8 cellular contexts compared by ENCODE assay signal in genomic region chr20:45933231-45934045, GRCh38. TPM values are rescaled to one million over a fixed set of nuclear protein-coding genes. Genes with fewer than 3 reads are reported as not detected.
DNase-seq lines count a peak whose midpoint lies in the region; ATAC-seq, FAIRE-seq and TF ChIP-seq lines count a peak whose summit lies in the region.

No MANE protein-coding gene starts in this region.

- H3K27ac ChIP-seq in A673 (ENCODE audit: low read depth, low read length, poor library complexity, severe bottlenecking) (peak overlapping the region; percentile 100), astrocyte (ENCODE audit: low read depth, low read length) (peak overlapping the region; percentile 100), right cardiac atrium (ENCODE audit: low read length) (peak overlapping the region; percentile 80), prostate gland (peak overlapping the region; percentile 99 to 100)

- peaks cover 39% of the 10 kb centered on the region for H3K79me2 ChIP-seq in astrocyte (ENCODE audit: insufficient read depth, low read length)

- peaks cover 12% of the 10 kb centered on the region for H3K36me3 Mint-ChIP-seq in T-cell
- H3K36me3 Mint-ChIP-seq in astrocyte (ENCODE audit: low read depth, unreplicated experiment): peaks cover 6% of the 10 kb centered on the region

- intact Hi-C loops in A673 (cut with micrococcal nuclease; ENCODE audit: unreplicated experiment): loop anchor here (1.0 kb wide), 1 partner anchor 23 kb away; no protein-coding TSS in a partner anchor
- intact Hi-C loops in right cardiac atrium (cut with DNase I): loop anchor here in 2 of 4 donors (2.0 to 10.0 kb wide), 2 partner anchors 43 to 99 kb away; partner anchors contain the start of genes CTSA (in 1 of the 2), NEURL2 (in 1 of the 2) and SNX21 (in 1 of the 2)
- intact Hi-C loops in prostate gland (cut with DNase I): loop anchor here (2.0 kb wide), 1 partner anchor 43 kb away; the partner anchor contains the start of genes CTSA and NEURL2

- CTCF ChIA-PET in A673 (lab: Charles Lee) (no interaction called here), T-cell (lab: Charles Lee) (interaction anchor here (0.5 to 1.2 kb wide), 7 partner anchors 29 to 117 kb away, joined by 3 to 9 read pairs (median 3); partner anchors contain the start of genes CTSA (in 1 of the 2), NEURL2 (in 1 of the 2) and ZNF335 (in 1 of the 2))

- H3K9me3 ChIP-seq in A673 (ENCODE audit: low read depth, low read length, poor library complexity, severe bottlenecking) (no peaks in the 10 kb centered on the region), astrocyte (ENCODE audit: insufficient read depth, low read depth, low read length) (no peaks in the 10 kb centered on the region), right cardiac atrium (ENCODE audit: control insufficient read depth, low read length) (no peaks in the 10 kb centered on the region), prostate gland (no peaks in the 10 kb centered on the region)

- H3K4me2 ChIP-seq in astrocyte (ENCODE audit: low read length): peak overlapping the region; percentile 94

- peak; percentile 94 for DNase-seq in A673 (ENCODE audit: low spot score)
- DNase-seq in NCI-H146 (lab: John Stamatoyannopoulos, UW): peak; percentile 99
- peak; percentile 16 to 62 (median 39) for DNase-seq in T-cell
- peak; percentile 62 for DNase-seq in astrocyte (ENCODE audit: low read depth)
- peak; percentile 73 to 88 (median 88) for DNase-seq in right cardiac atrium
- DNase-seq in prostate gland (ENCODE audit: low spot score): peak; percentile 67

- H3K4me3 ChIP-seq in A673 (ENCODE audit: low read depth, low read length, poor library complexity, severe bottlenecking) (peak overlapping the region; percentile 97), astrocyte (ENCODE audit: insufficient read depth, low read depth, low read length) (peak overlapping the region; percentile 75), right cardiac atrium (ENCODE audit: low read length) (peak overlapping the region; percentile 89), prostate gland (peak overlapping the region; percentile 90 to 100)

- H2AFZ ChIP-seq in astrocyte (ENCODE audit: low read depth, low read length): no peak overlapping the region

- H3K4me1 Mint-ChIP-seq in T-cell (peaks cover 15 to 38% (median 30%) of the 10 kb centered on the region in 3 donors), astrocyte (ENCODE audit: low read depth, unreplicated experiment) (peaks cover 2% of the 10 kb centered on the region)

- TF ChIP-seq POLR2A in GM19193 (IDR thresholded peaks at IDR 0.05; ENCODE audit: extremely low read depth, insufficient read depth, insufficient read length) (peak; percentile 52), prostate gland (IDR thresholded peaks at IDR 0.05) (no peak)

- TF ChIP-seq CTCF in A673 (conservative IDR thresholded peaks at IDR 0.05; ENCODE audit: low read depth, low read length) (peak; percentile 40), astrocyte (IDR thresholded peaks at IDR 0.05; ENCODE audit: insufficient read depth, low read depth, low read length) (no peak), prostate gland (IDR thresholded peaks at IDR 0.05) (peak in 2 of 4 experiments; percentile 46 to 51)

- peak overlapping the region; percentile 95 to 97 for H3K27ac Mint-ChIP-seq in T-cell
- peak overlapping the region; percentile 94 for H3K27ac Mint-ChIP-seq in astrocyte (ENCODE audit: unreplicated experiment)

- 21% methylated on average over 22 of the region's 22 CpGs for WGBS in right cardiac atrium
- WGBS in prostate gland: 14% methylated on average over 22 of the region's 22 CpGs

- FAIRE-seq in astrocyte (lab: Jason Lieb, UNC): no peak

- ATAC-seq in T-cell (replicated peaks in 1 of 4) (peak in 2 of 4 experiments; percentile 10 to 12), right cardiac atrium (peak; percentile 55 to 65), GM21360 (IDR thresholded peaks at IDR 0.05; ENCODE audit: unreplicated experiment) (no peak)

- POLR2A ChIA-PET in A673 (lab: Charles Lee; ENCODE audit: low non-redundant PET): interaction anchor here (0.5 kb wide), 2 partner anchors 11 to 431 kb away, joined by 3 to 7 read pairs; no protein-coding TSS in a partner anchor
- POLR2A ChIA-PET in T-cell (lab: Charles Lee): interaction anchor here (0.7 to 2.4 kb wide), 4 partner anchors 37 to 1899 kb away, joined by 3 to 23 read pairs (median 3); no protein-coding TSS in a partner anchor

- H3K27me3 ChIP-seq in A673 (replicated peaks; ENCODE audit: insufficient read depth, low read depth, low read length, poor library complexity): no peaks in the 10 kb centered on the region
- no peaks in the 10 kb centered on the region for H3K27me3 ChIP-seq in astrocyte (ENCODE audit: insufficient read depth, low read length)
- no peaks in the 10 kb centered on the region for H3K27me3 ChIP-seq in right cardiac atrium (ENCODE audit: control insufficient read depth, insufficient read depth)
- no peaks in the 10 kb centered on the region for H3K27me3 ChIP-seq in prostate gland (replicated peaks; ENCODE audit: insufficient read depth)

- no peaks in the 10 kb centered on the region for H3K9me3 Mint-ChIP-seq in T-cell
- no peaks in the 10 kb centered on the region for H3K9me3 Mint-ChIP-seq in astrocyte (ENCODE audit: unreplicated experiment)

- H3K9ac ChIP-seq in astrocyte (ENCODE audit: low read length): peak overlapping the region; percentile 100

- no peaks in the 10 kb centered on the region for H3K27me3 Mint-ChIP-seq in T-cell
- no peaks in the 10 kb centered on the region for H3K27me3 Mint-ChIP-seq in astrocyte (ENCODE audit: low read depth, unreplicated experiment)

- BruUV-seq in A673 (replicated peaks; lab: Mats Ljungman, UMichigan): no TSS peak

- H3K4me1 ChIP-seq in A673 (ENCODE audit: insufficient read depth, low read length, poor library complexity, severe bottlenecking): peaks cover 29% of the 10 kb centered on the region
- H3K4me1 ChIP-seq in astrocyte (ENCODE audit: insufficient read depth, low read length): peaks cover 14% of the 10 kb centered on the region
- H3K4me1 ChIP-seq in right cardiac atrium (ENCODE audit: control insufficient read depth, insufficient read depth, low read length): peaks cover 6% of the 10 kb centered on the region
- H3K4me1 ChIP-seq in prostate gland (replicated peaks): no peaks in the 10 kb centered on the region

- peaks cover 42% of the 10 kb centered on the region for H4K20me1 ChIP-seq in astrocyte (ENCODE audit: insufficient read depth, low read length)

- H3K36me3 ChIP-seq in A673 (ENCODE audit: insufficient read depth, low read length, poor library complexity, severe bottlenecking) (peaks cover 12% of the 10 kb centered on the region), astrocyte (ENCODE audit: insufficient read depth, low read length) (peaks cover 9% of the 10 kb centered on the region), prostate gland (peaks cover 0 to 7% of the 10 kb centered on the region in 2 donors)

- H3K4me3 Mint-ChIP-seq in T-cell: peak overlapping the region; percentile 93 to 97 (median 97)
- H3K4me3 Mint-ChIP-seq in astrocyte (ENCODE audit: unreplicated experiment): peak overlapping the region; percentile 95

RNA-seq across cellular contexts. Expression of gene PCIF1, which starts 1.0 kb away (rescaled TPM):
- total RNA-seq in A673 (2021) (47.5 and 55.8 TPM in 2 replicates), T-cell (10 to 100 TPM; 74.4 to 78.7 (median 74.6) TPM), astrocyte (12.9 and 13.0 TPM in 2 replicates), right cardiac atrium (10 to 100 TPM; 28.0 to 31.8 (median 29.6) TPM), prostate gland (10 to 100 TPM; 39.8 to 54.9 TPM)
- 22.2 TPM for polyA plus RNA-seq in right cardiac atrium

RNA-seq across cellular contexts. Expression of gene PLTP, which starts 21.5 kb away (rescaled TPM):
- 58.3 and 62.8 TPM in 2 replicates for total RNA-seq in A673 (2021)
- 1 to 10 TPM in 3 of 5 donors, under 1 TPM in 1, not detected in 1; 0.35 to 1.7 (median 1.4) TPM for total RNA-seq in T-cell
- total RNA-seq in astrocyte: 162 and 167 TPM in 2 replicates
- 100 to 1,000 TPM in 2 of 4 donors, 10 to 100 TPM in 2; 63.7 to 117 (median 90.4) TPM for total RNA-seq in right cardiac atrium
- 34.3 TPM for polyA plus RNA-seq in right cardiac atrium
- total RNA-seq in prostate gland: 100 to 1,000 TPM in 1 of 2 donors, 10 to 100 TPM in 1; 29.4 to 101 TPM

RNA-seq across cellular contexts. Expression of gene ZNF335, which starts 38.6 kb away (rescaled TPM):
- total RNA-seq in A673 (2021): 31.9 and 32.9 TPM in 2 replicates
- 100 to 1,000 TPM in 1 of 5 donors, 10 to 100 TPM in 4; 58.6 to 106 (median 68.3) TPM for total RNA-seq in T-cell
- 18.2 and 18.6 TPM in 2 replicates for total RNA-seq in astrocyte
- 10 to 100 TPM in 1 of 4 donors, 1 to 10 TPM in 3; 8.2 to 10.1 (median 8.6) TPM for total RNA-seq in right cardiac atrium
- 6.4 TPM for polyA plus RNA-seq in right cardiac atrium
- total RNA-seq in prostate gland: 10 to 100 TPM; 21.4 to 43.4 TPM

RNA-seq across cellular contexts. Expression of gene CTSA, which starts 42.3 kb away (rescaled TPM):
- total RNA-seq in A673 (2021) (76.7 and 83.5 TPM in 2 replicates), T-cell (100 to 1,000 TPM in 1 of 5 donors, 10 to 100 TPM in 4; 55.5 to 101 (median 85.1) TPM), astrocyte (69.0 and 87.5 TPM in 2 replicates), right cardiac atrium (100 to 1,000 TPM; 102 to 134 (median 112) TPM), prostate gland (100 to 1,000 TPM in 1 of 2 donors, 10 to 100 TPM in 1; 37.9 to 215 TPM)
- polyA plus RNA-seq in right cardiac atrium: 126 TPM

RNA-seq across cellular contexts. Expression of gene NEURL2, which starts 42.4 kb away (rescaled TPM):
- total RNA-seq in A673 (2021) (3.2 and 3.3 TPM in 2 replicates), T-cell (1 to 10 TPM; 3.1 to 6.9 (median 6.1) TPM), astrocyte (6.7 and 6.9 TPM in 2 replicates), right cardiac atrium (1 to 10 TPM; 7.5 to 9.8 (median 7.9) TPM), prostate gland (10 to 100 TPM in 1 of 2 donors, 1 to 10 TPM in 1; 9.8 to 11.3 TPM)
- polyA plus RNA-seq in right cardiac atrium: 7.0 TPM

Comparison
In these comparisons a context has a peak if more than half of its experiments do, and no peak if none do; other contexts are left out.
1. DNase-seq: peak in every context shown above with its lines; median percentile 99 in NCI-H146; 94 in A673; 88 in right cardiac atrium; 67 in prostate gland; 62 in astrocyte; 39 in T-cell.
2. RNA of gene PLTP, which starts 21.5 kb away (total RNA-seq): 162 to 167 TPM in astrocyte, 63.7 to 117 TPM in right cardiac atrium, 29.4 to 101 TPM in prostate gland and 58.3 to 62.8 TPM in A673; 0.35 to 1.7 TPM in T-cell; every median in the first group is over 10 times any median in the second.
3. Peak in every context shown above with its lines, with median percentiles within 50 percentile points of each other: H3K27ac ChIP-seq and H3K4me3 ChIP-seq.